1 cellular context compared by ENCODE assay signal in genomic region chr3:66501483-66502266, GRCh38.
TF ChIP-seq lines count a peak whose summit lies in the region.

No MANE protein-coding gene starts in this region.

TF ChIP-seq in GM12878, 131 proteins besides CTCF, POLR2A, EP300 and RAD21 (continued from another document):
- TF ChIP-seq SP1 (IDR thresholded peaks at IDR 0.05; ENCODE audit: low read depth, low read length), result no peak
TF ChIP-seq in GM12878: peak in this region for 1.
